Comparison of ENCODE assay signal across 11 cellular contexts in the genomic region with DNA sequence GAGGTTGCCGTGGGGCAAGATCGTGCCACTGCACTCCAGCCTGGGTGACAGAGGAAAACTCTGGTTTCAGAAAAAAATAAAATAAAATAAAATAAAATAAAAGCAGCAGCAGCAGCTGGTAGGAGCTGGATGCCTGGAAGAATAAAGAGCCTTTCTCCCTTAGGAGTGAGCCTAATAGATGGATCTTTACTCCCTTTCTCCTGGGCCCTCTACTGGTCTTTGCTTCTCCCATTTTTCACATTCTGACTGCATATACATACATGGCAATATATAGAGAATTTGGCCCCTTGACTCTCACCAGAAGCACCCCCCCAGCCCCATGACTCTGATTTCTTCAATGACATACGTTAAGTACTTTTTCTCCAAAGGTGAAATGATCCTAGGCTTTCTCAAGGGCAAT. TPM values are rescaled to one million over a fixed set of nuclear protein-coding genes. Genes with fewer than 3 reads are reported as not detected.
DNase-seq lines count a peak whose midpoint lies in the region; ATAC-seq and TF ChIP-seq lines count a peak whose summit lies in the region.
"Had no signal": no experiment of that assay in that cellular context is flagged by ENCODE, and none has a peak within 500 bp of the region (broad histone marks: within the 10 kb centered on the region; RNA-seq: fewer than 3 reads in every experiment).

No MANE protein-coding gene starts in this region.

- no TSS peak for BruUV-seq in Panc1 (replicated peaks; lab: Mats Ljungman, UMichigan)

- H3K36me3 Mint-ChIP-seq in stimulated activated naive B cell treated with anti-CD40 and anti-IgM and Interleukin-4, amounts not matched to agents 10 μg/mL and 1 μg/mL and 100 μg/mL, for 72 hours, result peaks cover 9 to 12% of the 10 kb centered on the region in 2 donors
- peaks cover 9% of the 10 kb centered on the region for H3K36me3 Mint-ChIP-seq in T-helper 2 cell treated with Interferon-gamma antibody and Interleukin-4, amounts not matched to agents 5 μg/mL and 100 μg/mL, for 36 hours (ENCODE audit: low read depth)
- peaks cover 2% of the 10 kb centered on the region for H3K36me3 Mint-ChIP-seq in activated naive CD4-positive, alpha-beta T cell treated with anti-CD3 and anti-CD28 coated beads for 36 hours (ENCODE audit: low read depth)

- peak overlapping the region in 1 of 2 donors; percentile 13 for H3K4me3 Mint-ChIP-seq in stimulated activated naive B cell treated with anti-CD40 and anti-IgM and Interleukin-4, amounts not matched to agents 10 μg/mL and 1 μg/mL and 100 μg/mL, for 72 hours
- no peak overlapping the region for H3K4me3 Mint-ChIP-seq in T-helper 2 cell treated with Interferon-gamma antibody and Interleukin-4, amounts not matched to agents 5 μg/mL and 100 μg/mL, for 36 hours
- H3K4me3 Mint-ChIP-seq in activated naive CD4-positive, alpha-beta T cell treated with anti-CD3 and anti-CD28 coated beads for 36 hours, result no peak overlapping the region
- H3K4me3 Mint-ChIP-seq: CD4-positive, alpha-beta T cell had no signal

- intact Hi-C loops in Right ventricle myocardium superior (cut with DNase I) (loop anchor here (10.0 kb wide), 1 partner anchor 137 kb away; no protein-coding TSS in a partner anchor), cardiac septum (cut with DNase I) (loop anchor here (5.0 kb wide), 1 partner anchor 129 kb away; no protein-coding TSS in a partner anchor), Panc1 (cut with micrococcal nuclease; ENCODE audit: unreplicated experiment) (no loop called here)
- intact Hi-C loops in activated naive CD4-positive, alpha-beta T cell treated with anti-CD3 and anti-CD28 coated beads for 36 hours (cut with micrococcal nuclease), result no loop called here

- no peaks in the 10 kb centered on the region for H3K4me1 ChIP-seq in Panc1 (ENCODE audit: control insufficient read depth, insufficient read depth, low read length)

- peaks cover 58 to 91% of the 10 kb centered on the region in 2 donors for H3K4me1 Mint-ChIP-seq in stimulated activated naive B cell treated with anti-CD40 and anti-IgM and Interleukin-4, amounts not matched to agents 10 μg/mL and 1 μg/mL and 100 μg/mL, for 72 hours
- H3K4me1 Mint-ChIP-seq in T-helper 2 cell treated with Interferon-gamma antibody and Interleukin-4, amounts not matched to agents 5 μg/mL and 100 μg/mL, for 36 hours (ENCODE audit: low read depth), result peaks cover 44% of the 10 kb centered on the region
- H3K4me1 Mint-ChIP-seq in activated naive CD4-positive, alpha-beta T cell treated with anti-CD3 and anti-CD28 coated beads for 36 hours (ENCODE audit: low read depth), result peaks cover 49% of the 10 kb centered on the region

- ATAC-seq in Right ventricle myocardium superior (ENCODE audit: poor library complexity) (peak; percentile 75), Panc1 (peak; percentile 83)
- ATAC-seq in stimulated activated naive B cell treated with anti-CD40 and anti-IgM and Interleukin-4, amounts not matched to agents 10 μg/mL and 1 μg/mL and 100 μg/mL, for 72 hours (replicated peaks), result no peak

- DNase-seq in Right ventricle myocardium superior (no peak), cardiac septum (ENCODE audit: low spot score) (no peak), Panc1 (ENCODE audit: low read depth, low spot score) (no peak), fibroblast of villous mesenchyme (ENCODE audit: low read depth) (peak; percentile 43)
- DNase-seq in stimulated activated naive B cell treated with anti-CD40 and anti-IgM and Interleukin-4, amounts not matched to agents 10 μg/mL and 1 μg/mL and 100 μg/mL, for 72 hours, result no peak
- DNase-seq in stimulated activated CD4-positive, alpha-beta T cell treated with anti-CD3 and anti-CD28 coated beads, Interleukin-4, amount 100 ng/mL, for 4 hours, result no peak
- DNase-seq in T-helper 2 cell treated with Interferon-gamma antibody and Interleukin-4, amounts not matched to agents 5 μg/mL and 100 μg/mL, for 36 hours (ENCODE audit: low spot score), result no peak
- no peak for DNase-seq in activated naive CD4-positive, alpha-beta T cell treated with anti-CD3 and anti-CD28 coated beads for 36 hours
- DNase-seq: CD4-positive, alpha-beta T cell; NCI-H1930 had no signal

- TF ChIP-seq CTCF in Panc1 (IDR thresholded peaks at IDR 0.05) (peak; percentile 25; the same call in 1 of the 2 replicates), fibroblast of villous mesenchyme (IDR thresholded peaks at IDR 0.05; ENCODE audit: insufficient read depth, low read depth, low read length) (peak; percentile 48)

- H3K4me3 ChIP-seq in Panc1 (ENCODE audit: low read depth in 2 of 2, low read length in 2 of 2) (no peak overlapping the region), fibroblast of villous mesenchyme (ENCODE audit: low read depth, low read length) (no peak overlapping the region)
- H3K4me3 ChIP-seq: SJSA1 had no signal

- POLR2A ChIA-PET in Panc1 (lab: Charles Lee), result no interaction called here

- in situ Hi-C loops in Panc1 (cut with HindIII; ENCODE audit: low pct_unique_long_range_greater_than_20kb, low sequenced_read_pairs), result no loop called here

- H3K27me3 Mint-ChIP-seq in stimulated activated naive B cell treated with anti-CD40 and anti-IgM and Interleukin-4, amounts not matched to agents 10 μg/mL and 1 μg/mL and 100 μg/mL, for 72 hours, result no peaks in the 10 kb centered on the region
- H3K27me3 Mint-ChIP-seq in T-helper 2 cell treated with Interferon-gamma antibody and Interleukin-4, amounts not matched to agents 5 μg/mL and 100 μg/mL, for 36 hours (ENCODE audit: low read depth), result peaks cover 5% of the 10 kb centered on the region
- no peaks in the 10 kb centered on the region for H3K27me3 Mint-ChIP-seq in activated naive CD4-positive, alpha-beta T cell treated with anti-CD3 and anti-CD28 coated beads for 36 hours (ENCODE audit: low read depth)
- H3K27me3 Mint-ChIP-seq: CD4-positive, alpha-beta T cell had no signal

- H3K9me3 Mint-ChIP-seq in stimulated activated naive B cell treated with anti-CD40 and anti-IgM and Interleukin-4, amounts not matched to agents 10 μg/mL and 1 μg/mL and 100 μg/mL, for 72 hours, result no peaks in the 10 kb centered on the region
- peaks cover 3% of the 10 kb centered on the region for H3K9me3 Mint-ChIP-seq in T-helper 2 cell treated with Interferon-gamma antibody and Interleukin-4, amounts not matched to agents 5 μg/mL and 100 μg/mL, for 36 hours
- peaks cover 2% of the 10 kb centered on the region for H3K9me3 Mint-ChIP-seq in activated naive CD4-positive, alpha-beta T cell treated with anti-CD3 and anti-CD28 coated beads for 36 hours
- H3K9me3 Mint-ChIP-seq: CD4-positive, alpha-beta T cell had no signal

- CTCF ChIA-PET in Panc1 (lab: Charles Lee), result no interaction called here
- CTCF ChIA-PET in activated naive CD4-positive, alpha-beta T cell treated with anti-CD3 and anti-CD28 coated beads for 36 hours (lab: Charles Lee), result interaction anchor here (1.4 kb wide), 1 partner anchor 11 kb away, joined by 3 read pairs; no protein-coding TSS in a partner anchor

- no peaks in the 10 kb centered on the region for H3K9me3 ChIP-seq in Panc1 (ENCODE audit: control insufficient read depth, insufficient read depth, low read depth, low read length)
- H3K9me3 ChIP-seq: SJSA1 had no signal

- no peak overlapping the region for H3K27ac ChIP-seq in Panc1 (ENCODE audit: low read length)
- H3K27ac ChIP-seq: SJSA1 had no signal

- no peaks in the 10 kb centered on the region for H3K27me3 ChIP-seq in Panc1 (ENCODE audit: control insufficient read depth, insufficient read depth, low read length)
- H3K27me3 ChIP-seq: SJSA1 had no signal

- H3K36me3 ChIP-seq in Panc1 (ENCODE audit: control insufficient read depth, insufficient read depth, low read length), result no peaks in the 10 kb centered on the region
- H3K36me3 ChIP-seq: SJSA1 had no signal

- H3K27ac Mint-ChIP-seq in stimulated activated naive B cell treated with anti-CD40 and anti-IgM and Interleukin-4, amounts not matched to agents 10 μg/mL and 1 μg/mL and 100 μg/mL, for 72 hours, result peak overlapping the region; percentile 43
- H3K27ac Mint-ChIP-seq in T-helper 2 cell treated with Interferon-gamma antibody and Interleukin-4, amounts not matched to agents 5 μg/mL and 100 μg/mL, for 36 hours, result no peak overlapping the region
- no peak overlapping the region for H3K27ac Mint-ChIP-seq in activated naive CD4-positive, alpha-beta T cell treated with anti-CD3 and anti-CD28 coated beads for 36 hours

RNA-seq across cellular contexts. Expression of a gene that starts 9.8 kb away (rescaled TPM):
- total RNA-seq in Right ventricle myocardium superior (10.2 TPM), cardiac septum (12.8 TPM), Panc1 (2021; ENCODE audit: unreplicated experiment) (34.0 TPM), fibroblast of villous mesenchyme (32.9 and 85.1 TPM in 2 replicates)
- 9.8 TPM for polyA plus RNA-seq in Panc1 (2012; ENCODE audit: insufficient read length)
- 10 to 100 TPM; 39.7 to 41.0 TPM for total RNA-seq in activated naive CD4-positive, alpha-beta T cell treated with anti-CD3 and anti-CD28 coated beads for 36 hours

RNA-seq across cellular contexts. Expression of a gene that starts 32.5 kb away (rescaled TPM):
- total RNA-seq in Right ventricle myocardium superior, result 216 TPM
- total RNA-seq in cardiac septum, result 116 TPM
- total RNA-seq in Panc1 (2021; ENCODE audit: unreplicated experiment), result 0.15 TPM
- polyA plus RNA-seq in Panc1 (2012; ENCODE audit: insufficient read length), result 0.02 TPM
- 158 and 237 TPM in 2 replicates for total RNA-seq in fibroblast of villous mesenchyme
- total RNA-seq in activated naive CD4-positive, alpha-beta T cell treated with anti-CD3 and anti-CD28 coated beads for 36 hours, result 1 to 10 TPM; 1.3 to 1.4 TPM

Comparison
In these comparisons a context has a peak if more than half of its experiments do, and no peak if none do; other contexts are left out.
1. ATAC-seq: peak in Right ventricle myocardium superior (single experiment) and Panc1 (single experiment); none in stimulated activated naive B cell treated with anti-CD40 and anti-IgM and Interleukin-4, amounts not matched to agents 10 μg/mL and 1 μg/mL and 100 μg/mL, for 72 hours (0 of 2).
2. RNA of a gene that starts 32.5 kb away (total RNA-seq): 158 to 237 TPM in fibroblast of villous mesenchyme, 216 TPM in Right ventricle myocardium superior (single experiment) and 116 TPM in cardiac septum (single experiment); 1.3 to 1.4 TPM in activated naive CD4-positive, alpha-beta T cell treated with anti-CD3 and anti-CD28 coated beads for 36 hours and 0.15 TPM in Panc1 (single experiment); every median in the first group is over 10 times any median in the second.
3. intact Hi-C loops: an anchor here in Right ventricle myocardium superior (10.0 kb wide) and cardiac septum (5.0 kb wide); none called in Panc1 and activated naive CD4-positive, alpha-beta T cell treated with anti-CD3 and anti-CD28 coated beads for 36 hours.